In the genomic region with DNA sequence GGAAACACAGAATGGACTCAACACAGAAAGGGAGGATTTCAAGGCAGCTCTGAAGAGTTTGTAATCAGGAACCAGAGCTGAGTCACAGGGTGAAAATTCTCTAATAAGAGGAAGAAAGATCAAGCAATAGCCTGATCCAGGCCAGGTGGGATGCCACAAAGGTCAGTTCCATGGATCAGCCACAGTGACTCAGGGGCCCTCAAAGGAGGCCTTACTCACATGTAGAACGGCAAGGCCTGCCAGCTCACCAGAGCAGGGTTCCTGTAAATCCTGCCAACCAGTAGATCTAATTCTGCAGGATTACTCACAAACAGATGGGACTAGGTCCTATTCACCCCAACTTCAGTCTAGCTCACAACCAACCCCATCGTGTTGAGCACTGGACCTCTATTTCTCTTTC, we compare ENCODE assay signal across 21 cellular contexts.
A peak's percentile ranks its signal among the peaks of the same experiment; 100 is the strongest.
DNase-seq lines count a peak whose midpoint lies in the region; ATAC-seq, FAIRE-seq and TF ChIP-seq lines count a peak whose summit lies in the region.
"Had no signal": no experiment of that assay in that cellular context is flagged by ENCODE, and none has a peak within 500 bp of the region (broad histone marks: within the 10 kb centered on the region; RNA-seq: fewer than 3 reads in every experiment).

No MANE protein-coding gene starts in this region.

- H3K27me3 ChIP-seq in breast epithelium (no peaks in the 10 kb centered on the region), PC-3 (ENCODE audit: low read length) (no peaks in the 10 kb centered on the region)
- H3K27me3 ChIP-seq: esophagus muscularis mucosa had no signal

- no peaks in the 10 kb centered on the region for H3F3A ChIP-seq in PC-3 (ENCODE audit: low read length, unreplicated experiment)

- H3K27ac ChIP-seq in breast epithelium (no peak overlapping the region), PC-3 (ENCODE audit: low read length) (no peak overlapping the region)
- H3K27ac ChIP-seq: A549, coronary artery, esophagus muscularis mucosa had no signal

- no peaks in the 10 kb centered on the region for H3K4me1 ChIP-seq in breast epithelium
- H3K4me1 ChIP-seq in PC-3 (ENCODE audit: insufficient read depth, low read length), result peaks cover 19% of the 10 kb centered on the region
- H3K4me1 ChIP-seq: A549, esophagus muscularis mucosa had no signal

- no peaks in the 10 kb centered on the region for H3K9me3 Mint-ChIP-seq in MCF 10A (ENCODE audit: unreplicated experiment)
- H3K9me3 Mint-ChIP-seq: activated T-helper 2 cell treated with anti-CD3 and anti-CD28 coated beads, Interferon-gamma antibody, Interleukin-2, Interleukin-4, amounts not matched to agents 10 μg/mL and 5 μg/mL and 100 μg/mL, durations not matched to agents 14 hours and 24 hours and 36 hours had no signal

- H3K4me3 ChIP-seq in breast epithelium (no peak overlapping the region), PC-3 (ENCODE audit: low read length) (no peak overlapping the region)
- H3K4me3 ChIP-seq: A549, coronary artery, esophagus muscularis mucosa had no signal

- BruUV-seq in MCF 10A (replicated peaks; lab: Mats Ljungman, UMichigan) (no TSS peak), PC-3 (replicated peaks; lab: Mats Ljungman, UMichigan) (no TSS peak)

- H4K20me1 ChIP-seq in PC-3 (ENCODE audit: low read length), result no peaks in the 10 kb centered on the region

- no peak for FAIRE-seq in urothelium cell line (lab: Jason Lieb, UNC)
- FAIRE-seq: A549 had no signal

- H3K79me2 ChIP-seq in PC-3 (ENCODE audit: low read length), result no peaks in the 10 kb centered on the region

- DNase-seq in MCF 10A (ENCODE audit: unreplicated experiment) (peak; percentile 21), breast epithelium (ENCODE audit: low spot score in 2 of 2) (no peak), PC-3 (peak; percentile 67), urothelium cell line (ENCODE audit: low spot score) (peak; percentile 65), NCI-H187 (lab: John Stamatoyannopoulos, UW) (no peak), midbrain (lab: John Stamatoyannopoulos, UW) (no peak)
- DNase-seq: activated CD8-positive, alpha-beta memory T cell treated with anti-CD3 and anti-CD28 coated beads for 24 hours; amygdala; GF-D8; hypothalamus; NCI-H2081 treated with DMSO at 0.1 percent for 48 hours; NCI-H526; stimulated activated CD4-positive, alpha-beta T cell treated with anti-CD3 and anti-CD28 coated beads, Interleukin-12 subunit alpha, Interleukin-12 subunit beta, amount 100 ng/mL, for 4 hours; stimulated activated naive CD8-positive, alpha-beta T cell treated with anti-CD3 and anti-CD28 coated beads, Interleukin-15, Interleukin-2, amounts not matched to agents 100 U/mL and 50 U/mL, for 24 hours had no signal

- no peak for TF ChIP-seq POLR2A in breast epithelium (IDR thresholded peaks at IDR 0.05)

- H3K36me3 ChIP-seq in breast epithelium (no peaks in the 10 kb centered on the region), PC-3 (ENCODE audit: low read depth, low read length) (no peaks in the 10 kb centered on the region)
- H3K36me3 ChIP-seq: esophagus muscularis mucosa had no signal

- H3K27me3 Mint-ChIP-seq in MCF 10A (ENCODE audit: insufficient read depth, unreplicated experiment), result peaks cover 29% of the 10 kb centered on the region

- TF ChIP-seq CTCF in MCF 10A (IDR thresholded peaks at IDR 0.05; ENCODE audit: unreplicated experiment), result no peak
- no peak for TF ChIP-seq CTCF in breast epithelium (IDR thresholded peaks at IDR 0.05)
- no peak for TF ChIP-seq CTCF in PC-3 (conservative IDR thresholded peaks at IDR 0.05; ENCODE audit: low read depth, low read length)

- POLR2A ChIA-PET in MCF 10A (lab: Yijun Ruan, JAX) (no interaction called here), PC-3 (lab: Charles Lee; ENCODE audit: unreplicated experiment) (no interaction called here)

- no peaks in the 10 kb centered on the region for H3K9me3 ChIP-seq in breast epithelium
- no peaks in the 10 kb centered on the region for H3K9me3 ChIP-seq in PC-3 (ENCODE audit: low read length)
- H3K9me3 ChIP-seq: A549, esophagus muscularis mucosa had no signal

- H3K9me2 ChIP-seq in PC-3 (replicated peaks; ENCODE audit: low read length), result no peaks in the 10 kb centered on the region

- H3K36me3 Mint-ChIP-seq in MCF 10A (ENCODE audit: insufficient read depth, unreplicated experiment), result no peaks in the 10 kb centered on the region

- no peak overlapping the region for H2AFZ ChIP-seq in PC-3 (ENCODE audit: low read length)

- no peak overlapping the region for H3K4me2 ChIP-seq in PC-3 (ENCODE audit: low read length)
- H3K4me2 ChIP-seq: A549 had no signal

- no peaks in the 10 kb centered on the region for H3K4me1 Mint-ChIP-seq in MCF 10A (ENCODE audit: insufficient read depth, unreplicated experiment)

- no peak overlapping the region for H3K4me3 Mint-ChIP-seq in MCF 10A (ENCODE audit: unreplicated experiment)

- no peak overlapping the region for H3K27ac Mint-ChIP-seq in MCF 10A (ENCODE audit: low read depth, unreplicated experiment)
- H3K27ac Mint-ChIP-seq: activated T-helper 2 cell treated with anti-CD3 and anti-CD28 coated beads, Interferon-gamma antibody, Interleukin-2, Interleukin-4, amounts not matched to agents 10 μg/mL and 5 μg/mL and 100 μg/mL, durations not matched to agents 14 hours and 24 hours and 36 hours had no signal

- H3K9ac ChIP-seq in PC-3 (ENCODE audit: low read length), result no peak overlapping the region

- intact Hi-C loops in MCF 10A (cut with micrococcal nuclease), result no loop called here
- intact Hi-C loops in breast epithelium (cut with DNase I; ENCODE audit: low total_unique reads), result no loop called here
- intact Hi-C loops in PC-3 (cut with micrococcal nuclease), result no loop called here

- CTCF ChIA-PET in MCF 10A (lab: Yijun Ruan, JAX), result interaction anchor here (0.8 to 1.6 kb wide), 3 partner anchors 8 to 156 kb away, joined by 3 to 10 read pairs (median 4); no protein-coding TSS in a partner anchor
- CTCF ChIA-PET in PC-3 (lab: Charles Lee), result no interaction called here

- no peak for ATAC-seq in PC-3
- ATAC-seq in esophagus mucosa, result peak; percentile 47
- ATAC-seq in HG02571 (IDR thresholded peaks at IDR 0.05; ENCODE audit: unreplicated experiment), result no peak
- ATAC-seq: A549; left lobe of liver; stimulated activated naive CD8-positive, alpha-beta T cell treated with anti-CD3 and anti-CD28 coated beads, Interleukin-15, Interleukin-2, amounts not matched to agents 100 U/mL and 50 U/mL, for 24 hours had no signal

Comparison
In these comparisons a context has a peak if more than half of its experiments do, and no peak if none do; other contexts are left out.
1. DNase-seq: peak in MCF 10A (single experiment), PC-3 (single experiment) and urothelium cell line (single experiment); none in breast epithelium (0 of 2), NCI-H187 (0 of 2) and midbrain (single experiment).